ENCODE assay signal across 11 cellular contexts in genomic region chr5:54171645-54172384, GRCh38.
DNase-seq lines count a peak whose midpoint lies in the region; ATAC-seq and TF ChIP-seq lines count a peak whose summit lies in the region.
"Had no signal": no experiment of that assay in that cellular context is flagged by ENCODE, and none has a peak within 500 bp of the region (broad histone marks: within the 10 kb centered on the region; RNA-seq: fewer than 3 reads in every experiment).

No MANE protein-coding gene starts in this region.

- peaks cover 5% of the 10 kb centered on the region for H3K4me1 ChIP-seq in SJCRH30

- in situ Hi-C loops in GM13977 (cut with MboI; ENCODE audit: low pct_unique_long_range_greater_than_20kb, low sequenced_read_pairs, unreplicated experiment): no loop called here

- H3K9me3 ChIP-seq in SJCRH30 (replicated peaks): no peaks in the 10 kb centered on the region
- H3K9me3 ChIP-seq: adrenal gland had no signal

- peak; percentile 9 for DNase-seq in GM13977 (ENCODE audit: low spot score)
- peak; percentile 40 to 60 for DNase-seq in SJCRH30
- peak in 1 of 2 donors; percentile 8 for DNase-seq in left colon
- no peak for DNase-seq in effector CD8-positive, alpha-beta T cell (lab: John Stamatoyannopoulos, UW)
- DNase-seq in ecto neural progenitor cell (ENCODE audit: low spot score): no peak
- DNase-seq: adrenal gland, NCI-H187 had no signal

- no peaks in the 10 kb centered on the region for H3K27me3 ChIP-seq in SJCRH30
- H3K27me3 ChIP-seq: adrenal gland had no signal

- ATAC-seq in HG02798 (IDR thresholded peaks at IDR 0.05; ENCODE audit: poor library complexity, unreplicated experiment) (peak; percentile 71), left colon (peak; percentile 89), HG02973 (IDR thresholded peaks at IDR 0.05; ENCODE audit: unreplicated experiment) (no peak), GM21390 (IDR thresholded peaks at IDR 0.05; ENCODE audit: unreplicated experiment) (no peak)
- ATAC-seq: stimulated activated memory B cell treated with anti-CD40 and anti-IgM and Interleukin-4, amounts not matched to agents 10 μg/mL and 1 μg/mL and 100 μg/mL, for 72 hours had no signal

- no peak overlapping the region for H3K4me3 ChIP-seq in SJCRH30
- H3K4me3 ChIP-seq: adrenal gland had no signal

- no peak overlapping the region for H3K27ac ChIP-seq in SJCRH30
- H3K27ac ChIP-seq: adrenal gland had no signal

- no peaks in the 10 kb centered on the region for H3K36me3 ChIP-seq in SJCRH30
- H3K36me3 ChIP-seq: adrenal gland had no signal

- intact Hi-C loops in left colon (cut with DNase I, micrococcal nuclease): no loop called here

- TF ChIP-seq CTCF in GM13977 (IDR thresholded peaks at IDR 0.05; ENCODE audit: extremely low read depth, insufficient read depth, missing control alignments): no peak

Comparison
In these comparisons a context has a peak if more than half of its experiments do, and no peak if none do; other contexts are left out.
1. DNase-seq: peak in GM13977 (single experiment) and SJCRH30 (2 of 2); none in effector CD8-positive, alpha-beta T cell (single experiment) and ecto neural progenitor cell (single experiment).
2. ATAC-seq: peak in HG02798 (single experiment) and left colon (single experiment); none in HG02973 (single experiment) and GM21390 (single experiment).